In genomic region chr2:64311948-64312621, GRCh38 we compare ENCODE assay signal across 8 cellular contexts.
DNase-seq lines count a peak whose midpoint lies in the region; ATAC-seq and TF ChIP-seq lines count a peak whose summit lies in the region.

No MANE protein-coding gene starts in this region.

- peaks cover 9% of the 10 kb centered on the region for H3K27me3 Mint-ChIP-seq in osteocyte (ENCODE audit: unreplicated experiment)

- TF ChIP-seq RAD21 in IMR-90 (IDR thresholded peaks at IDR 0.05; ENCODE audit: low read length): peak; percentile 58

- DNase-seq in IMR-90 (peak; percentile 78), SW480 (ENCODE audit: low spot score) (peak; percentile 98), osteocyte (ENCODE audit: extremely low spot score, unreplicated experiment) (no peak)
- no peak for DNase-seq in activated CD4-positive, alpha-beta T cell treated with anti-CD3 and anti-CD28 coated beads, Interleukin-2, amount 50 U/mL, for 1 hour

- no peak for TF ChIP-seq POLR2A in IMR-90 (IDR thresholded peaks at IDR 0.05; ENCODE audit: low read depth, low read length)
- TF ChIP-seq POLR2A in gastroesophageal sphincter (IDR thresholded peaks at IDR 0.05): no peak

- no peaks in the 10 kb centered on the region for H4K20me1 ChIP-seq in IMR-90 (ENCODE audit: insufficient read depth, low read length)

- H3K27me3 ChIP-seq in ACC112 (ENCODE audit: insufficient read depth, low read length) (peaks cover 22% of the 10 kb centered on the region), IMR-90 (ENCODE audit: control insufficient read depth, insufficient read depth, low read length) (peaks cover 28% of the 10 kb centered on the region), gastroesophageal sphincter (no peaks in the 10 kb centered on the region)

- H3K18ac ChIP-seq in IMR-90 (ENCODE audit: low read depth, low read length): no peak overlapping the region

- POLR2A ChIA-PET in IMR-90 (lab: Charles Lee; ENCODE audit: unreplicated experiment): interaction anchor here (0.6 to 1.0 kb wide), 3 partner anchors 142 to 264 kb away, joined by 3 to 10 read pairs (median 5); no protein-coding TSS in a partner anchor

- ATAC-seq in IMR-90 (ENCODE audit: low read depth) (peak; percentile 91), gastroesophageal sphincter (peak; percentile 89), GM21825 (IDR thresholded peaks at IDR 0.05; ENCODE audit: unreplicated experiment) (no peak), HG03460 (IDR thresholded peaks at IDR 0.05; ENCODE audit: unreplicated experiment) (no peak)

- H3K27ac Mint-ChIP-seq in osteocyte (ENCODE audit: unreplicated experiment): peak overlapping the region; percentile 68

- H3K9me3 Mint-ChIP-seq in osteocyte (ENCODE audit: unreplicated experiment): no peaks in the 10 kb centered on the region

- no peak overlapping the region for H4K91ac ChIP-seq in IMR-90 (ENCODE audit: insufficient read depth, low read depth, low read length)

- TF ChIP-seq CTCF in IMR-90 (conservative IDR thresholded peaks at IDR 0.05; ENCODE audit: low read depth, low read length) (peak; percentile 51), gastroesophageal sphincter (IDR thresholded peaks at IDR 0.05) (peak in 3 of 4 experiments; percentile 45 to 61 (median 58)), osteocyte (IDR thresholded peaks at IDR 0.05) (peak; percentile 75)

- H3K4me1 ChIP-seq in ACC112 (ENCODE audit: control insufficient read depth, insufficient read depth, low read length, unreplicated experiment): peaks cover 15% of the 10 kb centered on the region
- H3K4me1 ChIP-seq in IMR-90 (ENCODE audit: control insufficient read depth, insufficient read depth, low read length): peaks cover 3% of the 10 kb centered on the region
- H3K4me1 ChIP-seq in gastroesophageal sphincter: peaks cover 0 to 24% (median 0%) of the 10 kb centered on the region in 3 donors

- H3K9ac ChIP-seq in IMR-90 (ENCODE audit: low read depth, low read length): no peak overlapping the region

- no peaks in the 10 kb centered on the region for H3K79me1 ChIP-seq in IMR-90 (ENCODE audit: low read depth in 1 of 2, low read length in 2 of 2)

- H3K36me3 ChIP-seq in ACC112 (ENCODE audit: insufficient read depth, low read length) (no peaks in the 10 kb centered on the region), IMR-90 (ENCODE audit: control insufficient read depth, insufficient read depth, low read length) (no peaks in the 10 kb centered on the region), gastroesophageal sphincter (no peaks in the 10 kb centered on the region)

- no peak overlapping the region for H3K14ac ChIP-seq in IMR-90 (replicated peaks; ENCODE audit: low read depth, low read length)

- H3K27ac ChIP-seq in ACC112 (ENCODE audit: low read depth, low read length) (peak overlapping the region; percentile 62), IMR-90 (ENCODE audit: insufficient read depth, low read length) (no peak overlapping the region), gastroesophageal sphincter (peak overlapping the region in 2 of 4 donors; percentile 52 to 64)

- no peak overlapping the region for H2BK15ac ChIP-seq in IMR-90 (ENCODE audit: low read depth, low read length)

- CTCF ChIA-PET in IMR-90 (lab: Yijun Ruan, JAX): interaction anchor here (0.5 to 2.1 kb wide), 16 partner anchors 12 to 379 kb away, joined by 3 to 20 read pairs (median 4); no protein-coding TSS in a partner anchor

- H3K56ac ChIP-seq in IMR-90 (ENCODE audit: extremely low read depth, insufficient read depth, low read length): no peak overlapping the region

- H2BK20ac ChIP-seq in IMR-90 (ENCODE audit: low read depth, low read length): no peak overlapping the region

- no peak for TF ChIP-seq EP300 in gastroesophageal sphincter (IDR thresholded peaks at IDR 0.05)

- no TSS peak for BruUV-seq in IMR-90 (replicated peaks; lab: Mats Ljungman, UMichigan)

- H2AK9ac ChIP-seq in IMR-90 (replicated peaks; ENCODE audit: low read depth, low read length, poor library complexity): no peak overlapping the region

- H2BK120ac ChIP-seq in IMR-90 (ENCODE audit: low read depth, low read length): no peak overlapping the region

- no peak overlapping the region for H4K8ac ChIP-seq in IMR-90 (ENCODE audit: low read depth in 2 of 2, low read length in 2 of 2)

- intact Hi-C loops in IMR-90 (cut with micrococcal nuclease): loop anchor here (5.0 kb wide), 2 partner anchors 170 to 265 kb away; partner anchors contain the start of gene PELI1

- H3K4ac ChIP-seq in IMR-90 (ENCODE audit: low read depth, low read length): no peak overlapping the region

- no peak overlapping the region for H4K5ac ChIP-seq in IMR-90 (ENCODE audit: low read depth, low read length)

- H3K4me1 Mint-ChIP-seq in osteocyte (ENCODE audit: unreplicated experiment): peaks cover 16% of the 10 kb centered on the region

- in situ Hi-C loops in IMR-90 (cut with MboI; ENCODE audit: low sequenced_read_pairs): no loop called here

- H2AFZ ChIP-seq in ACC112 (ENCODE audit: low read length, unreplicated experiment): peak overlapping the region; percentile 56
- peak overlapping the region; percentile 73 for H2AFZ ChIP-seq in IMR-90 (replicated peaks; ENCODE audit: low read length, poor library complexity)

- H2AK5ac ChIP-seq in IMR-90 (ENCODE audit: low read depth, low read length): no peak overlapping the region

- 8% methylated on average over 4 of the region's 13 CpGs; no CpG with 5 or more reads in 1 of the 2 experiments for WGBS in IMR-90 (ENCODE audit: extremely low coverage in 2 of 2, insufficient read length in 1 of 2), 2 experiments
- 27 to 48% methylated on average over 7 to 8 of the region's 13 CpGs for WGBS in gastroesophageal sphincter (ENCODE audit: low coverage in 1 of 2), 2 donors

- H3K36me3 Mint-ChIP-seq in osteocyte (ENCODE audit: unreplicated experiment): peaks cover 3% of the 10 kb centered on the region

- peak overlapping the region; percentile 58; the same call in 1 of the 2 replicates for H3K4me2 ChIP-seq in IMR-90 (ENCODE audit: low read depth, low read length)

- peak overlapping the region; percentile 24 for H3K4me3 Mint-ChIP-seq in osteocyte (ENCODE audit: unreplicated experiment)

- H3K9me1 ChIP-seq in IMR-90 (ENCODE audit: insufficient read depth, low read length): no peaks in the 10 kb centered on the region

- H3K79me2 ChIP-seq in ACC112 (ENCODE audit: control insufficient read depth, insufficient read depth, low read length, unreplicated experiment): no peaks in the 10 kb centered on the region

- dilution Hi-C loops in IMR-90 (cut with HindIII; ENCODE audit: low sequenced_read_pairs, unreplicated experiment): loop anchor here (25.0 kb wide), 1 partner anchor 250 kb away; no protein-coding TSS in a partner anchor

- peak overlapping the region; percentile 27 for H3K4me3 ChIP-seq in ACC112 (ENCODE audit: low read depth, low read length)
- H3K4me3 ChIP-seq in IMR-90 (ENCODE audit: insufficient read depth, low read depth, low read length): no peak overlapping the region
- H3K4me3 ChIP-seq in gastroesophageal sphincter: no peak overlapping the region

- no peak overlapping the region for H3K23ac ChIP-seq in IMR-90 (ENCODE audit: low read depth, low read length)

- no peak overlapping the region for H2BK5ac ChIP-seq in IMR-90 (ENCODE audit: low read depth, low read length, poor library complexity, severe bottlenecking)

- H3K9me3 ChIP-seq in IMR-90 (ENCODE audit: control insufficient read depth, insufficient read depth, low read length) (no peaks in the 10 kb centered on the region), gastroesophageal sphincter (no peaks in the 10 kb centered on the region)

TF ChIP-seq in IMR-90, 13 proteins besides CTCF, POLR2A, EP300 and RAD21:
- no peak for TF ChIP-seq RCOR1 (IDR thresholded peaks at IDR 0.05; ENCODE audit: insufficient replicate concordance, low read length)
- TF ChIP-seq BHLHE40 (IDR thresholded peaks at IDR 0.05; ENCODE audit: low read depth, low read length): peak; percentile 97
- 0 out of 2 replicates have a peak, but pooled peaks have one; percentile 6 for TF ChIP-seq RFX5 (IDR thresholded peaks at IDR 0.05; ENCODE audit: low read depth, low read length)
- no peak for TF ChIP-seq MAFK (IDR thresholded peaks at IDR 0.05; ENCODE audit: low read depth, low read length)
- TF ChIP-seq CEBPB (IDR thresholded peaks at IDR 0.05; ENCODE audit: low read depth, low read length): peak; percentile 89
- TF ChIP-seq SMC3 (IDR thresholded peaks at IDR 0.05; ENCODE audit: low read depth, low read length): peak; percentile 51

Comparison
In these comparisons a context has a peak if more than half of its experiments do, and no peak if none do; other contexts are left out.
1. ATAC-seq: peak in IMR-90 (single experiment) and gastroesophageal sphincter (single experiment); none in GM21825 (single experiment) and HG03460 (single experiment).
2. DNase-seq: peak in IMR-90 (single experiment) and SW480 (single experiment); none in osteocyte (single experiment) and activated CD4-positive, alpha-beta T cell treated with anti-CD3 and anti-CD28 coated beads, Interleukin-2, amount 50 U/mL, for 1 hour (single experiment).
3. Peak in every context shown above with its lines, with median percentiles within 50 percentile points of each other: CTCF ChIP-seq.